8 cellular contexts compared by ENCODE assay signal in genomic region chr6:30686908-30687658, GRCh38. TPM values are rescaled to one million over a fixed set of nuclear protein-coding genes. Genes with fewer than 3 reads are reported as not detected.
A peak's percentile ranks its signal among the peaks of the same experiment; 100 is the strongest.
DNase-seq lines count a peak whose midpoint lies in the region; ATAC-seq and TF ChIP-seq lines count a peak whose summit lies in the region.

No MANE protein-coding gene starts in this region.

- peak overlapping the region; percentile 64 to 90 for H2BK12ac ChIP-seq in mesenchymal stem cell (ENCODE audit: low read length in 2 of 2)

- peak overlapping the region; percentile 98 for H3K18ac ChIP-seq in mesenchymal stem cell (ENCODE audit: low read depth in 1 of 2, low read length in 2 of 2)

- H2AK5ac ChIP-seq in mesenchymal stem cell (ENCODE audit: low read length, severe bottlenecking): peak overlapping the region; percentile 76

- H3K79me1 ChIP-seq in mesenchymal stem cell (replicated peaks; ENCODE audit: low read length, poor library complexity, severe bottlenecking): peaks cover 2% of the 10 kb centered on the region

- peak; percentile 52 for ATAC-seq in GM19372 (IDR thresholded peaks at IDR 0.05; ENCODE audit: low read depth, unreplicated experiment)
- ATAC-seq in activated CD8-positive, alpha-beta T cell treated with anti-CD3 and anti-CD28 coated beads, Interleukin-2, amount 10 ng/mL, durations not matched to agents 7 days and 5 days: peak; percentile 43

- peak overlapping the region; percentile 93 for H3K4me3 Mint-ChIP-seq in activated CD8-positive, alpha-beta T cell treated with anti-CD3 and anti-CD28 coated beads, Interleukin-2, amount 10 ng/mL, durations not matched to agents 7 days and 5 days

- peak overlapping the region; percentile 97 for H2BK15ac ChIP-seq in mesenchymal stem cell (ENCODE audit: low read depth, poor library complexity, severe bottlenecking)

- H2BK5ac ChIP-seq in mesenchymal stem cell (ENCODE audit: low read depth, low read length, poor library complexity, severe bottlenecking): peak overlapping the region; percentile 97

- H3K4me1 ChIP-seq in BLaER1 (peaks cover 30% of the 10 kb centered on the region), mesenchymal stem cell (ENCODE audit: control insufficient read depth, insufficient read depth, low read depth, low read length) (peaks cover 29% of the 10 kb centered on the region)
- peaks cover 39% of the 10 kb centered on the region for H3K4me1 ChIP-seq in effector memory CD4-positive, alpha-beta T cell (ENCODE audit: control insufficient read depth, insufficient read depth, low read length, poor library complexity, severe bottlenecking)

- WGBS in mesenchymal stem cell: under 1% methylated on average over 27 of the region's 52 CpGs

- H3K36me3 ChIP-seq in BLaER1: peaks cover 10% of the 10 kb centered on the region
- no peaks in the 10 kb centered on the region for H3K36me3 ChIP-seq in effector memory CD4-positive, alpha-beta T cell (ENCODE audit: control insufficient read depth, insufficient read depth, low read length)
- peaks cover 17 to 24% of the 10 kb centered on the region in 2 experiments for H3K36me3 ChIP-seq in mesenchymal stem cell (ENCODE audit: control insufficient read depth in 1 of 2, insufficient read depth in 2 of 2, low read depth in 1 of 2, low read length in 2 of 2)

- H3K27ac ChIP-seq in BLaER1 (peak overlapping the region; percentile 100), HL-60 (replicated peaks) (peak overlapping the region; percentile 94), mesenchymal stem cell (ENCODE audit: low read length, poor library complexity, severe bottlenecking) (peak overlapping the region; percentile 99)
- peak overlapping the region; percentile 96 for H3K27ac ChIP-seq in effector memory CD4-positive, alpha-beta T cell (ENCODE audit: insufficient read depth, low read length, poor library complexity, severe bottlenecking)

- H4K91ac ChIP-seq in mesenchymal stem cell (ENCODE audit: low read length): peak overlapping the region; percentile 96

- H3K4ac ChIP-seq in mesenchymal stem cell (ENCODE audit: low read depth in 1 of 2, low read length in 2 of 2): peak overlapping the region; percentile 92 to 99

- peak overlapping the region; percentile 92 for H4K8ac ChIP-seq in mesenchymal stem cell (ENCODE audit: low read length)

- H3K4me1 Mint-ChIP-seq in activated CD8-positive, alpha-beta T cell treated with anti-CD3 and anti-CD28 coated beads, Interleukin-2, amount 10 ng/mL, durations not matched to agents 7 days and 5 days (ENCODE audit: low read depth): peaks cover 40% of the 10 kb centered on the region

- H3K23ac ChIP-seq in mesenchymal stem cell (ENCODE audit: low read length in 2 of 2): peak overlapping the region in 1 of 2 experiments; percentile 95

- peak overlapping the region; percentile 97 for H2BK120ac ChIP-seq in mesenchymal stem cell (ENCODE audit: low read depth, low read length)

- no peaks in the 10 kb centered on the region for H3K27me3 Mint-ChIP-seq in activated CD8-positive, alpha-beta T cell treated with anti-CD3 and anti-CD28 coated beads, Interleukin-2, amount 10 ng/mL, durations not matched to agents 7 days and 5 days (ENCODE audit: low read depth)

- H3K14ac ChIP-seq in mesenchymal stem cell (ENCODE audit: low read length in 2 of 2): peak overlapping the region in 1 of 2 experiments; percentile 94

- CTCF ChIA-PET in activated CD8-positive, alpha-beta T cell treated with anti-CD3 and anti-CD28 coated beads, Interleukin-2, amount 10 ng/mL, durations not matched to agents 7 days and 5 days (lab: Charles Lee): interaction anchor here (1.0 to 3.2 kb wide), 7 partner anchors 8 to 69 kb away, joined by 3 to 32 read pairs (median 7); partner anchors contain the start of genes MDC1, MRPS18B and PPP1R10

- H3K4me2 ChIP-seq in BLaER1 (peak overlapping the region; percentile 100), mesenchymal stem cell (ENCODE audit: low read length, poor library complexity, severe bottlenecking) (peak overlapping the region; percentile 82)

- no peaks in the 10 kb centered on the region for H3K27me3 ChIP-seq in BLaER1
- no peaks in the 10 kb centered on the region for H3K27me3 ChIP-seq in HL-60 (ENCODE audit: insufficient read depth, poor library complexity, severe bottlenecking)
- no peaks in the 10 kb centered on the region for H3K27me3 ChIP-seq in effector memory CD4-positive, alpha-beta T cell (replicated peaks; ENCODE audit: control insufficient read depth, insufficient read depth, low read length, poor library complexity, severe bottlenecking)
- no peaks in the 10 kb centered on the region for H3K27me3 ChIP-seq in mesenchymal stem cell (ENCODE audit: control insufficient read depth in 1 of 2, insufficient read depth in 1 of 2, low read length in 2 of 2)

- peaks cover 24% of the 10 kb centered on the region for H4K20me1 ChIP-seq in BLaER1

- peak overlapping the region; percentile 10 for H2AFZ ChIP-seq in mesenchymal stem cell (ENCODE audit: low read depth, low read length)

- peak overlapping the region; percentile 100 for H3K9ac ChIP-seq in BLaER1
- peak overlapping the region; percentile 95 for H3K9ac ChIP-seq in mesenchymal stem cell (ENCODE audit: low read length)

- H3K9me3 Mint-ChIP-seq in activated CD8-positive, alpha-beta T cell treated with anti-CD3 and anti-CD28 coated beads, Interleukin-2, amount 10 ng/mL, durations not matched to agents 7 days and 5 days (ENCODE audit: insufficient read depth): no peaks in the 10 kb centered on the region

- H3K4me3 ChIP-seq in BLaER1 (peak overlapping the region; percentile 91), HL-60 (replicated peaks; ENCODE audit: insufficient read depth, low read length) (peak overlapping the region; percentile 60), mesenchymal stem cell (ENCODE audit: insufficient read depth in 1 of 2, low read depth in 1 of 2, low read length in 2 of 2) (peak overlapping the region; percentile 83 to 93)
- H3K4me3 ChIP-seq in effector memory CD4-positive, alpha-beta T cell (ENCODE audit: insufficient read depth, low read depth, low read length, poor library complexity, severe bottlenecking): peak overlapping the region; percentile 99

- peak overlapping the region; percentile 98 for H3K27ac Mint-ChIP-seq in activated CD8-positive, alpha-beta T cell treated with anti-CD3 and anti-CD28 coated beads, Interleukin-2, amount 10 ng/mL, durations not matched to agents 7 days and 5 days

- DNase-seq in HL-60 (ENCODE audit: low read depth in 1 of 2, low spot score in 1 of 2): peak; percentile 85 to 99
- DNase-seq in NCI-H82 (lab: John Stamatoyannopoulos, UW): peak; percentile 96
- peak; percentile 91 for DNase-seq in activated CD8-positive, alpha-beta T cell treated with anti-CD3 and anti-CD28 coated beads, Interleukin-2, amount 10 ng/mL, durations not matched to agents 7 days and 5 days
- DNase-seq in effector memory CD4-positive, alpha-beta T cell: peak; percentile 65 to 79 (median 70)
- peak; percentile 96 for DNase-seq in mesenchymal stem cell
- peak; percentile 55 for DNase-seq in stimulated activated CD8-positive, alpha-beta memory T cell treated with anti-CD3 and anti-CD28 coated beads, Interleukin-12 subunit alpha, Interleukin-12 subunit beta, amount 100 ng/mL, for 1 hour (ENCODE audit: low read depth)

- H3K36me3 Mint-ChIP-seq in activated CD8-positive, alpha-beta T cell treated with anti-CD3 and anti-CD28 coated beads, Interleukin-2, amount 10 ng/mL, durations not matched to agents 7 days and 5 days (ENCODE audit: low read depth): peaks cover 56% of the 10 kb centered on the region

- no peak for TF ChIP-seq CTCF in HL-60 (IDR thresholded peaks at IDR 0.05; ENCODE audit: insufficient read depth, low read length)

- H3K9me3 ChIP-seq in BLaER1 (no peaks in the 10 kb centered on the region), mesenchymal stem cell (ENCODE audit: control insufficient read depth, low read length) (no peaks in the 10 kb centered on the region)
- H3K9me3 ChIP-seq in effector memory CD4-positive, alpha-beta T cell (ENCODE audit: control insufficient read depth, low read length): no peaks in the 10 kb centered on the region

- POLR2A ChIA-PET in activated CD8-positive, alpha-beta T cell treated with anti-CD3 and anti-CD28 coated beads, Interleukin-2, amount 10 ng/mL, durations not matched to agents 7 days and 5 days (lab: Charles Lee): interaction anchor here (0.6 to 2.6 kb wide), 6 partner anchors 8 to 129 kb away, joined by 3 to 15 read pairs (median 6); partner anchors contain the start of gene MDC1

RNA-seq across cellular contexts. Expression of gene PPP1R18, which starts 0.6 kb away (rescaled TPM):
- total RNA-seq in activated CD8-positive, alpha-beta T cell treated with anti-CD3 and anti-CD28 coated beads, Interleukin-2, amount 10 ng/mL, durations not matched to agents 7 days and 5 days: 100 to 1,000 TPM; 286 to 304 TPM
- 156 TPM for polyA plus RNA-seq in mesenchymal stem cell (2013, experiment 1 of 2)
- 153 TPM for polyA plus RNA-seq in mesenchymal stem cell (2013, experiment 2 of 2)

RNA-seq across cellular contexts. Expression of gene NRM, which starts 3.7 kb away (rescaled TPM):
- 10 to 100 TPM; 41.7 to 44.6 TPM for total RNA-seq in activated CD8-positive, alpha-beta T cell treated with anti-CD3 and anti-CD28 coated beads, Interleukin-2, amount 10 ng/mL, durations not matched to agents 7 days and 5 days
- 35.3 TPM for polyA plus RNA-seq in mesenchymal stem cell (2013, experiment 1 of 2)
- 36.1 TPM for polyA plus RNA-seq in mesenchymal stem cell (2013, experiment 2 of 2)

RNA-seq across cellular contexts. Expression of gene DHX16, which starts 14.3 kb away (rescaled TPM):
- 10 to 100 TPM; 38.5 to 41.0 TPM for total RNA-seq in activated CD8-positive, alpha-beta T cell treated with anti-CD3 and anti-CD28 coated beads, Interleukin-2, amount 10 ng/mL, durations not matched to agents 7 days and 5 days
- 18.7 TPM for polyA plus RNA-seq in mesenchymal stem cell (2013, experiment 1 of 2)
- 18.8 TPM for polyA plus RNA-seq in mesenchymal stem cell (2013, experiment 2 of 2)

RNA-seq across cellular contexts. Expression of gene MDC1, which starts 30.0 kb away (rescaled TPM):
- total RNA-seq in activated CD8-positive, alpha-beta T cell treated with anti-CD3 and anti-CD28 coated beads, Interleukin-2, amount 10 ng/mL, durations not matched to agents 7 days and 5 days: 10 to 100 TPM; 48.5 to 52.4 TPM
- polyA plus RNA-seq in mesenchymal stem cell (2013, experiment 1 of 2): 9.8 TPM
- polyA plus RNA-seq in mesenchymal stem cell (2013, experiment 2 of 2): 8.6 TPM

RNA-seq across cellular contexts. Expression of gene TUBB, which starts 33.1 kb away (rescaled TPM):
- total RNA-seq in activated CD8-positive, alpha-beta T cell treated with anti-CD3 and anti-CD28 coated beads, Interleukin-2, amount 10 ng/mL, durations not matched to agents 7 days and 5 days: 1,000 to 10,000 TPM; 1,638 to 1,703 TPM
- 839 TPM for polyA plus RNA-seq in mesenchymal stem cell (2013, experiment 1 of 2)
- polyA plus RNA-seq in mesenchymal stem cell (2013, experiment 2 of 2): 819 TPM

Comparison
In these comparisons a context has a peak if more than half of its experiments do, and no peak if none do; other contexts are left out.
1. Peak in every context shown above with its lines: DNase-seq, ATAC-seq, H3K4me3 ChIP-seq and H3K27ac ChIP-seq.